Comparison of ENCODE assay signal across 7 cellular contexts in genomic region chr13:20128459-20128927, GRCh38. TPM values are rescaled to one million over a fixed set of nuclear protein-coding genes. Genes with fewer than 3 reads are reported as not detected.
DNase-seq lines count a peak whose midpoint lies in the region; ATAC-seq and TF ChIP-seq lines count a peak whose summit lies in the region.

No MANE protein-coding gene starts in this region.

- H3K36me3 ChIP-seq in left lung (no peaks in the 10 kb centered on the region), thoracic aorta (no peaks in the 10 kb centered on the region)

- ATAC-seq in GM18907 (IDR thresholded peaks at IDR 0.05; ENCODE audit: unreplicated experiment): peak; percentile 26
- peak; percentile 19 for ATAC-seq in HG03460 (IDR thresholded peaks at IDR 0.05; ENCODE audit: unreplicated experiment)
- ATAC-seq in left lung: peak; percentile 75
- ATAC-seq in thoracic aorta (ENCODE audit: insufficient number of reproducible peaks, low FRiP score, low read depth): no peak
- no peak for ATAC-seq in GM19397 (IDR thresholded peaks at IDR 0.05; ENCODE audit: unreplicated experiment)

- H3K4me1 ChIP-seq in left lung: peaks cover 6 to 22% of the 10 kb centered on the region in 2 donors
- H3K4me1 ChIP-seq in thoracic aorta (ENCODE audit: control insufficient read depth in 1 of 2, low read depth in 2 of 2): peaks cover 6 to 27% of the 10 kb centered on the region in 2 donors

- TF ChIP-seq CTCF in left lung (IDR thresholded peaks at IDR 0.05) (peak in 1 of 2 donors; percentile 26), thoracic aorta (IDR thresholded peaks at IDR 0.05) (no peak)

- H3K27ac ChIP-seq in left lung (peak overlapping the region; percentile 69 to 71), thoracic aorta (peak overlapping the region; percentile 65 to 90)

- H3K4me3 ChIP-seq in left lung: peak overlapping the region; percentile 41 to 53
- peak overlapping the region; percentile 97 for H3K4me3 ChIP-seq in thoracic aorta

- H3K27me3 ChIP-seq in left lung (peaks cover 10 to 58% of the 10 kb centered on the region in 2 donors), thoracic aorta (replicated peaks; ENCODE audit: insufficient read depth) (no peaks in the 10 kb centered on the region)

- intact Hi-C loops in left lung (cut with DNase I): no loop called here

- DNase-seq in astrocyte of the hippocampus (ENCODE audit: low read depth, low spot score): peak; percentile 20
- DNase-seq in left lung: peak in 1 of 2 donors; percentile 82
- no peak for DNase-seq in thoracic aorta (ENCODE audit: low spot score)
- no peak for DNase-seq in SK-N-DZ (ENCODE audit: low spot score)

- no peaks in the 10 kb centered on the region for H3K9me3 ChIP-seq in left lung
- H3K9me3 ChIP-seq in thoracic aorta: no peaks in the 10 kb centered on the region

RNA-seq across cellular contexts. Expression of gene GJA3, which starts 32.4 kb away (rescaled TPM):
- total RNA-seq in left lung (under 1 TPM; 0.08 to 0.12 TPM), thoracic aorta (under 1 TPM in 1 of 2 donors, not detected in 1; under 0.01 TPM)
- not detected in 2 replicates for polyA plus RNA-seq in SK-N-DZ (2014; cell fraction: cytosol; rRNA removed)
- polyA plus RNA-seq in SK-N-DZ (2014; cell fraction: nucleus; rRNA removed): not detected in 2 replicates

Comparison
In these comparisons a context has a peak if more than half of its experiments do, and no peak if none do; other contexts are left out.
1. ATAC-seq: peak in GM18907 (single experiment), HG03460 (single experiment) and left lung (single experiment); none in thoracic aorta (single experiment) and GM19397 (single experiment).